Comparison of ENCODE assay signal across 13 cellular contexts in genomic region chr2:190547914-190548313, GRCh38. TPM values are rescaled to one million over a fixed set of nuclear protein-coding genes. Genes with fewer than 3 reads are reported as not detected.
DNase-seq lines count a peak whose midpoint lies in the region; ATAC-seq, FAIRE-seq and TF ChIP-seq lines count a peak whose summit lies in the region.
"Had no signal": no experiment of that assay in that cellular context is flagged by ENCODE, and none has a peak within 500 bp of the region (broad histone marks: within the 10 kb centered on the region; RNA-seq: fewer than 3 reads in every experiment).

No MANE protein-coding gene starts in this region.

- H3K4me2 ChIP-seq in keratinocyte (ENCODE audit: control insufficient read depth, extremely low read depth, insufficient read depth, low read depth, low read length), result peak overlapping the region; percentile 70

- dilution Hi-C loops in keratinocyte (cut with MboI; ENCODE audit: extremely low pct_ligation_motif_present, low sequenced_read_pairs), result no loop called here

- H3K9ac ChIP-seq in keratinocyte (ENCODE audit: control insufficient read depth, extremely low read depth, insufficient read depth, low read length), result peak overlapping the region; percentile 4

- H3K36me3 ChIP-seq in RWPE2 (ENCODE audit: low read depth) (no peaks in the 10 kb centered on the region), keratinocyte (ENCODE audit: control insufficient read depth in 2 of 2, extremely low read depth in 1 of 2, insufficient read depth in 2 of 2, low read length in 2 of 2) (no peaks in the 10 kb centered on the region), suprapubic skin (no peaks in the 10 kb centered on the region)

- no peak overlapping the region for H3K27ac ChIP-seq in RWPE2 (ENCODE audit: poor library complexity, severe bottlenecking)
- peak overlapping the region; percentile 36 for H3K27ac ChIP-seq in keratinocyte (ENCODE audit: control insufficient read depth, insufficient read depth, low read length)
- H3K27ac ChIP-seq in suprapubic skin, result no peak overlapping the region

- DNase-seq in EH (ENCODE audit: low read depth) (peak; percentile 34), LHCN-M2 (ENCODE audit: low read depth) (peak; percentile 21), RWPE2 (ENCODE audit: low spot score) (no peak), keratinocyte (ENCODE audit: low read depth, low spot score) (peak; percentile 21), suprapubic skin (ENCODE audit: low spot score in 2 of 2) (no peak)
- DNase-seq: NCI-H1048, NCI-H1436 treated with DMSO at 0.1 percent for 48 hours, NCI-H2081, NCI-H2227 treated with DMSO at 0.1 percent for 48 hours, NCI-H526 had no signal

- no peaks in the 10 kb centered on the region for H3K79me2 ChIP-seq in keratinocyte (ENCODE audit: control insufficient read depth, insufficient read depth, low read length)

- H3K9me1 ChIP-seq in keratinocyte (ENCODE audit: control insufficient read depth, extremely low read depth, insufficient read depth, low read length), result no peaks in the 10 kb centered on the region

- FAIRE-seq in keratinocyte (lab: Jason Lieb, UNC), result peak; percentile 86

- H4K20me1 ChIP-seq in keratinocyte (ENCODE audit: control insufficient read depth, extremely low read depth, insufficient read depth, low read length), result no peaks in the 10 kb centered on the region

- H3K4me1 ChIP-seq in RWPE2 (ENCODE audit: insufficient read depth, poor library complexity, severe bottlenecking), result peaks cover 8% of the 10 kb centered on the region
- peaks cover 13% of the 10 kb centered on the region for H3K4me1 ChIP-seq in keratinocyte (ENCODE audit: control insufficient read depth, extremely low read depth, insufficient read depth, low read length)
- peaks cover 5% of the 10 kb centered on the region for H3K4me1 ChIP-seq in suprapubic skin

- H3K9me3 ChIP-seq in RWPE2 (ENCODE audit: severe bottlenecking) (no peaks in the 10 kb centered on the region), keratinocyte (ENCODE audit: control insufficient read depth, low read depth, low read length) (no peaks in the 10 kb centered on the region), suprapubic skin (no peaks in the 10 kb centered on the region)

- H3K4me3 ChIP-seq in RWPE2 (ENCODE audit: severe bottlenecking), result no peak overlapping the region
- peak overlapping the region in 1 of 3 experiments; percentile 13 for H3K4me3 ChIP-seq in keratinocyte (ENCODE audit: control insufficient read depth in 2 of 3, extremely low read depth in 1 of 3, insufficient read depth in 2 of 3, low read depth in 1 of 3, low read length in 3 of 3)
- no peak overlapping the region for H3K4me3 ChIP-seq in suprapubic skin

- H2AFZ ChIP-seq in keratinocyte (ENCODE audit: control insufficient read depth, low read length), result peak overlapping the region; percentile 51

- no peak for TF ChIP-seq EP300 in suprapubic skin (IDR thresholded peaks at IDR 0.05)

- TF ChIP-seq POLR2A in suprapubic skin (IDR thresholded peaks at IDR 0.05), result no peak

- H3K27me3 ChIP-seq in RWPE2 (ENCODE audit: insufficient read depth, poor library complexity, severe bottlenecking) (no peaks in the 10 kb centered on the region), keratinocyte (ENCODE audit: control insufficient read depth, extremely low read depth, insufficient read depth, low read length) (no peaks in the 10 kb centered on the region), suprapubic skin (no peaks in the 10 kb centered on the region)

- ATAC-seq in RWPE2 (ENCODE audit: low read depth) (0 out of 3 replicates have a peak, but pooled peaks have one; percentile 33), GM18867 (IDR thresholded peaks at IDR 0.05; ENCODE audit: unreplicated experiment) (no peak), GM21717 (IDR thresholded peaks at IDR 0.05; ENCODE audit: unreplicated experiment) (no peak)
- ATAC-seq: HCT116 had no signal

- TF ChIP-seq CTCF in RWPE2 (IDR thresholded peaks at IDR 0.05; ENCODE audit: poor library complexity, severe bottlenecking), result no peak
- no peak for TF ChIP-seq CTCF in keratinocyte (optimal IDR thresholded peaks at IDR 0.05 in 1 of 3, IDR thresholded peaks at IDR 0.05 in 1 of 3, conservative IDR thresholded peaks at IDR 0.05 in 1 of 3; ENCODE audit: extremely low read depth in 1 of 3, insufficient read depth in 2 of 3, low read length in 3 of 3)
- TF ChIP-seq CTCF in suprapubic skin (IDR thresholded peaks at IDR 0.05), result no peak

RNA-seq across cellular contexts. Expression of gene NEMP2, which starts 13.4 kb away (rescaled TPM):
- total RNA-seq in LHCN-M2 (2014; rRNA removed), result 13.7 and 16.7 TPM in 2 replicates
- 3.6 TPM for polyA plus RNA-seq in LHCN-M2 (2012)
- 1.1 to 2.1 TPM (median 1.9 TPM) in 3 replicates for polyA plus RNA-seq in keratinocyte
- polyA plus RNA-seq in keratinocyte (2011; ENCODE audit: low read depth), result 1.2 TPM
- polyA plus RNA-seq in keratinocyte (2011; cell fraction: cytosol; rRNA removed), result 0.62 and 0.91 TPM in 2 replicates
- 1.3 and 1.7 TPM in 2 replicates for polyA plus RNA-seq in keratinocyte (2011; cell fraction: nucleus; rRNA removed)
- 0.61 and 1.7 TPM in 2 replicates for polyA plus RNA-seq in keratinocyte (2012; ENCODE audit: low replicate concordance)
- polyA minus RNA-seq in keratinocyte, result 0.49 to 5.1 TPM (median 1.8 TPM) in 3 replicates
- polyA minus RNA-seq in keratinocyte (2011; cell fraction: cytosol; rRNA and poly(A)+ RNA removed), result 1.3 TPM
- 1.1 and 2.9 TPM in 2 replicates for polyA minus RNA-seq in keratinocyte (2011; cell fraction: nucleus; rRNA and poly(A)+ RNA removed)
- 1 to 10 TPM; 1.6 to 3.4 (median 2.9) TPM for total RNA-seq in suprapubic skin

Comparison
In these comparisons a context has a peak if more than half of its experiments do, and no peak if none do; other contexts are left out.
1. DNase-seq: peak in EH (single experiment), LHCN-M2 (single experiment) and keratinocyte (single experiment); none in RWPE2 (single experiment) and suprapubic skin (0 of 2).